Comparison of ENCODE assay signal across 1 cellular context in the genomic region with DNA sequence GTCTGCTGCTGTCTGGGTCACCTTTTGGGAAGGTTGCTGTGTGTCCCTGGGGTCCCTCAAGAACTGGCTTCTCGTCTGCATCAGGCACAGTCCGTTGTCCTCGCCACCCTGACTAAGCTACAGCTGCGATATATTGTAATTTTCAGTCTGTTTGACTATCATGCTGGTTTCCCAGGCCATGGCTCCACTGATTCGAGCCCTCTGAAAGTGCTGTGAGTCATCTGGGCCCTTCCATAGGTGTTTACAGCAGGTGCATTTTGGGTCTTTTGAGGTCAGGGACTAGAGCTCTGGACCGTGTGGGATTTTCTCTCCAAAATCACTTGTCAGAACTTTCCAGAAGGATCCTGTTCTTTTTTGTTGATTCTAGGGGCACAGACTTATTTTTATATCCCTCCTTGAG.
TF ChIP-seq lines count a peak whose summit lies in the region.

No MANE protein-coding gene starts in this region.

TF ChIP-seq in GM23338, 12 proteins besides CTCF, POLR2A, EP300 and RAD21 (continued from another document):
- TF ChIP-seq, protein P1, sequence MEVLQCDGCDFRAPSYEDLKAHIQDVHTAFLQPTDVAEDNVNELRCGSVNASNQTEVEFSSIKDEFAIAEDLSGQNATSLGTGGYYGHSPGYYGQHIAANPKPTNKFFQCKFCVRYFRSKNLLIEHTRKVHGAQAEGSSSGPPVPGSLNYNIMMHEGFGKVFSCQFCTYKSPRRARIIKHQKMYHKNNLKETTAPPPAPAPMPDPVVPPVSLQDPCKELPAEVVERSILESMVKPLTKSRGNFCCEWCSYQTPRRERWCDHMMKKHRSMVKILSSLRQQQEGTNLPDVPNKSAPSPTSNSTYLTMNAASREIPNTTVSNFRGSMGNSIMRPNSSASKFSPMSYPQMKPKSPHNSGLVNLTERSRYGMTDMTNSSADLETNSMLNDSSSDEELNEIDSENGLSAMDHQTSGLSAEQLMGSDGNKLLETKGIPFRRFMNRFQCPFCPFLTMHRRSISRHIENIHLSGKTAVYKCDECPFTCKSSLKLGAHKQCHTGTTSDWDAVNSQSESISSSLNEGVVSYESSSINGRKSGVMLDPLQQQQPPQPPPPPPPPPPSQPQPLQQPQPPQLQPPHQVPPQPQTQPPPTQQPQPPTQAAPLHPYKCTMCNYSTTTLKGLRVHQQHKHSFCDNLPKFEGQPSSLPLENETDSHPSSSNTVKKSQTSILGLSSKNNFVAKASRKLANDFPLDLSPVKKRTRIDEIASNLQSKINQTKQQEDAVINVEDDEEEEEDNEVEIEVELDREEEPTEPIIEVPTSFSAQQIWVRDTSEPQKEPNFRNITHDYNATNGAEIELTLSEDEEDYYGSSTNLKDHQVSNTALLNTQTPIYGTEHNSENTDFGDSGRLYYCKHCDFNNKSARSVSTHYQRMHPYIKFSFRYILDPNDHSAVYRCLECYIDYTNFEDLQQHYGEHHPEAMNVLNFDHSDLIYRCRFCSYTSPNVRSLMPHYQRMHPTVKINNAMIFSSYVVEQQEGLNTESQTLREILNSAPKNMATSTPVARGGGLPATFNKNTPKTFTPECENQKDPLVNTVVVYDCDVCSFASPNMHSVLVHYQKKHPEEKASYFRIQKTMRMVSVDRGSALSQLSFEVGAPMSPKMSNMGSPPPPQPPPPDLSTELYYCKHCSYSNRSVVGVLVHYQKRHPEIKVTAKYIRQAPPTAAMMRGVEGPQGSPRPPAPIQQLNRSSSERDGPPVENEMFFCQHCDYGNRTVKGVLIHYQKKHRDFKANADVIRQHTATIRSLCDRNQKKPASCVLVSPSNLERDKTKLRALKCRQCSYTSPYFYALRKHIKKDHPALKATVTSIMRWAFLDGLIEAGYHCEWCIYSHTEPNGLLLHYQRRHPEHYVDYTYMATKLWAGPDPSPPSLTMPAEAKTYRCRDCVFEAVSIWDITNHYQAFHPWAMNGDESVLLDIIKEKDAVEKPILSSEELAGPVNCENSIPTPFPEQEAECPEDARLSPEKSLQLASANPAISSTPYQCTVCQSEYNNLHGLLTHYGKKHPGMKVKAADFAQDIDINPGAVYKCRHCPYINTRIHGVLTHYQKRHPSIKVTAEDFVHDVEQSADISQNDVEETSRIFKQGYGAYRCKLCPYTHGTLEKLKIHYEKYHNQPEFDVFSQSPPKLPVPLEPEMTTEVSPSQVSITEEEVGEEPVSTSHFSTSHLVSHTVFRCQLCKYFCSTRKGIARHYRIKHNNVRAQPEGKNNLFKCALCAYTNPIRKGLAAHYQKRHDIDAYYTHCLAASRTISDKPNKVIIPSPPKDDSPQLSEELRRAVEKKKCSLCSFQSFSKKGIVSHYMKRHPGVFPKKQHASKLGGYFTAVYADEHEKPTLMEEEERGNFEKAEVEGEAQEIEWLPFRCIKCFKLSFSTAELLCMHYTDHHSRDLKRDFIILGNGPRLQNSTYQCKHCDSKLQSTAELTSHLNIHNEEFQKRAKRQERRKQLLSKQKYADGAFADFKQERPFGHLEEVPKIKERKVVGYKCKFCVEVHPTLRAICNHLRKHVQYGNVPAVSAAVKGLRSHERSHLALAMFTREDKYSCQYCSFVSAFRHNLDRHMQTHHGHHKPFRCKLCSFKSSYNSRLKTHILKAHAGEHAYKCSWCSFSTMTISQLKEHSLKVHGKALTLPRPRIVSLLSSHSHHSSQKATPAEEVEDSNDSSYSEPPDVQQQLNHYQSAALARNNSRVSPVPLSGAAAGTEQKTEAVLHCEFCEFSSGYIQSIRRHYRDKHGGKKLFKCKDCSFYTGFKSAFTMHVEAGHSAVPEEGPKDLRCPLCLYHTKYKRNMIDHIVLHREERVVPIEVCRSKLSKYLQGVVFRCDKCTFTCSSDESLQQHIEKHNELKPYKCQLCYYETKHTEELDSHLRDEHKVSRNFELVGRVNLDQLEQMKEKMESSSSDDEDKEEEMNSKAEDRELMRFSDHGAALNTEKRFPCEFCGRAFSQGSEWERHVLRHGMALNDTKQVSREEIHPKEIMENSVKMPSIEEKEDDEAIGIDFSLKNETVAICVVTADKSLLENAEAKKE (CRISPR knock-in tag; IDR thresholded peaks at IDR 0.05) = no peak
- no peak for TF ChIP-seq STAT1 (IDR thresholded peaks at IDR 0.05; ENCODE audit: unreplicated experiment)
